In genomic region chr1:230398856-230399255, GRCh38 we compare ENCODE assay signal across 8 cellular contexts.
"Had no signal": no experiment of that assay in that cellular context is flagged by ENCODE, and none has a peak within 500 bp of the region (broad histone marks: within the 10 kb centered on the region; RNA-seq: fewer than 3 reads in every experiment).

No MANE protein-coding gene starts in this region.

- H3K9me3 Mint-ChIP-seq: H9 had no signal

- H3K27ac Mint-ChIP-seq: H9 had no signal

- H2AFZ ChIP-seq: GM23248 had no signal

- H3K4me3 ChIP-seq: GM23248, K562 had no signal

- DNase-seq: GM23248, GOT3, H9, HCEC 1CT, IMR-90, KG1 had no signal

- H3K27ac ChIP-seq: GM23248, HL-60 had no signal

- H3K4me3 Mint-ChIP-seq: H9 had no signal
